ENCODE assay signal across 28 cellular contexts in genomic region chr5:34827594-34828506, GRCh38. TPM values are rescaled to one million over a fixed set of nuclear protein-coding genes. Genes with fewer than 3 reads are reported as not detected.
"Had no signal": no experiment of that assay in that cellular context is flagged by ENCODE, and none has a peak within 500 bp of the region (broad histone marks: within the 10 kb centered on the region; RNA-seq: fewer than 3 reads in every experiment).

No MANE protein-coding gene starts in this region.

- H3K27me3 Mint-ChIP-seq: dendritic cell treated with granulocyte-macrophage colony-stimulating factor and Interleukin-4, amounts not matched to agents 40 ng/mL and 50 ng/mL, for 4 days had no signal

- H3K4me3 ChIP-seq: hepatocyte, left lung, pancreas, smooth muscle cell, testis, uterus had no signal

- FAIRE-seq: pancreas had no signal

- H3K36me3 ChIP-seq: uterus had no signal

- H3K27ac ChIP-seq: hepatocyte, left lung, pancreas, testis, uterus had no signal

- H3K36me3 Mint-ChIP-seq: activated naive CD8-positive, alpha-beta T cell treated with anti-CD3 and anti-CD28 coated beads for 36 hours; natural killer cell treated with Interleukin-12 subunit alpha and Interleukin-12 subunit beta and Interleukin-15 and Interleukin-18, amount 100 ng/mL, for 72 hours; stimulated activated memory B cell treated with anti-CD40 and anti-IgM and Interleukin-4, amounts not matched to agents 10 μg/mL and 1 μg/mL and 100 μg/mL, for 72 hours had no signal

- H3K4me1 ChIP-seq: pancreas, testis, uterus had no signal

- H3K9me3 ChIP-seq: left lung, pancreas, testis, uterus had no signal

- H3K27me3 ChIP-seq: hepatocyte, left lung, pancreas, testis, uterus had no signal

- H3K9me3 Mint-ChIP-seq: activated naive CD8-positive, alpha-beta T cell treated with anti-CD3 and anti-CD28 coated beads for 36 hours; dendritic cell treated with granulocyte-macrophage colony-stimulating factor and Interleukin-4, amounts not matched to agents 40 ng/mL and 50 ng/mL, for 4 days; natural killer cell treated with Interleukin-12 subunit alpha and Interleukin-12 subunit beta and Interleukin-15 and Interleukin-18, amount 100 ng/mL, for 72 hours; stimulated activated memory B cell treated with anti-CD40 and anti-IgM and Interleukin-4, amounts not matched to agents 10 μg/mL and 1 μg/mL and 100 μg/mL, for 72 hours had no signal

- H2AFZ ChIP-seq: hepatocyte had no signal

- DNase-seq: activated CD4-positive, alpha-beta T cell treated with anti-CD3 and anti-CD28 coated beads for 4 hours; activated CD4-positive, alpha-beta T cell treated with anti-CD3 and anti-CD28 coated beads, Interleukin-2, amount 50 U/mL, for 48 hours; activated CD4-positive, CD25-positive, alpha-beta regulatory T cell; activated naive CD4-positive, alpha-beta T cell treated with Interleukin-2 at 50 U/mL for 16 hours; activated naive CD8-positive, alpha-beta T cell treated with anti-CD3 and anti-CD28 coated beads for 36 hours; activated T-cell treated with anti-CD3 and anti-CD28 coated beads, Interleukin-2, amount 50 U/mL, for 48 hours; amniotic stem cell; cerebellar nuclear complex; effector CD8-positive, alpha-beta T cell; foreskin melanocyte; glutamatergic neuron; kidney glomerular epithelial cell; left lung; pancreas; stimulated activated CD4-positive, alpha-beta T cell treated with anti-CD3 and anti-CD28 coated beads, Interleukin-15, amount 100 ng/mL, for 24 hours; T-helper 1 cell; T-helper 9 cell; testis; trophoblast cell; uterus had no signal

- H3K4me3 Mint-ChIP-seq: activated naive CD8-positive, alpha-beta T cell treated with anti-CD3 and anti-CD28 coated beads for 36 hours; dendritic cell treated with granulocyte-macrophage colony-stimulating factor and Interleukin-4, amounts not matched to agents 40 ng/mL and 50 ng/mL, for 4 days; mesothelial cell of epicardium; natural killer cell treated with Interleukin-12 subunit alpha and Interleukin-12 subunit beta and Interleukin-15 and Interleukin-18, amount 100 ng/mL, for 72 hours; stimulated activated memory B cell treated with anti-CD40 and anti-IgM and Interleukin-4, amounts not matched to agents 10 μg/mL and 1 μg/mL and 100 μg/mL, for 72 hours had no signal

- ATAC-seq: left lung; natural killer cell treated with Interleukin-12 subunit alpha and Interleukin-12 subunit beta and Interleukin-15 and Interleukin-18, amount 100 ng/mL, for 72 hours; pancreas; sciatic nerve; stimulated activated memory B cell treated with anti-CD40 and anti-IgM and Interleukin-4, amounts not matched to agents 10 μg/mL and 1 μg/mL and 100 μg/mL, for 72 hours had no signal

- H3K4me2 ChIP-seq: hepatocyte, smooth muscle cell had no signal

- H3K4me1 Mint-ChIP-seq: activated naive CD8-positive, alpha-beta T cell treated with anti-CD3 and anti-CD28 coated beads for 36 hours; mesothelial cell of epicardium; stimulated activated memory B cell treated with anti-CD40 and anti-IgM and Interleukin-4, amounts not matched to agents 10 μg/mL and 1 μg/mL and 100 μg/mL, for 72 hours had no signal

- H3K27ac Mint-ChIP-seq: activated naive CD8-positive, alpha-beta T cell treated with anti-CD3 and anti-CD28 coated beads for 36 hours; dendritic cell treated with granulocyte-macrophage colony-stimulating factor and Interleukin-4, amounts not matched to agents 40 ng/mL and 50 ng/mL, for 4 days; mesothelial cell of epicardium; natural killer cell treated with Interleukin-12 subunit alpha and Interleukin-12 subunit beta and Interleukin-15 and Interleukin-18, amount 100 ng/mL, for 72 hours; stimulated activated memory B cell treated with anti-CD40 and anti-IgM and Interleukin-4, amounts not matched to agents 10 μg/mL and 1 μg/mL and 100 μg/mL, for 72 hours had no signal

RNA-seq across cellular contexts. Expression of gene TTC23L, which starts 11.1 kb away (rescaled TPM):
- total RNA-seq: lung microvascular endothelial cell; natural killer cell treated with Interleukin-12 subunit alpha and Interleukin-12 subunit beta and Interleukin-15 and Interleukin-18, amount 100 ng/mL, for 72 hours had no signal
- polyA plus RNA-seq: hepatocyte had no signal
